20 cellular contexts compared by ENCODE assay signal in the genomic region with DNA sequence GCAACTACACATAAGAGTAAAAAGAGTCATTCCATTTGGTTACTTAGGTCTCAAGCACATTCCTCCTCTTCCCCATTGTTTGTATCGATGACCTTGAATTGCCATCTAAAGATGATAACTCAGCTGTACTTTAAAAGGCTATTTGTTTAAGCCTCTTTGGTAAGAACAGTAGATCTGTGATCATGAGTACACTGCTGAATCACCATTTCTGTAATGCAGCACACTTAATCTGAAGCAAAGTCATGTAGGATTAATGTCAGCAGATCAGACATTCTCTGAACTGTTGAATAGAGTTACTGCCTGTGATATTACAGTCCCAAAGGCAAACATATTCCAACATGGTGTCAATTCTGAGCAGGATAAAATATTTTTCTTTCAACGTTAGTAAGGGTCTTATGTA.
DNase-seq lines count a peak whose midpoint lies in the region; ATAC-seq, FAIRE-seq and TF ChIP-seq lines count a peak whose summit lies in the region.
"Had no signal": no experiment of that assay in that cellular context is flagged by ENCODE, and none has a peak within 500 bp of the region (broad histone marks: within the 10 kb centered on the region; RNA-seq: fewer than 3 reads in every experiment).

No MANE protein-coding gene starts in this region.

- H3K79me2 ChIP-seq in HepG2 (ENCODE audit: insufficient read depth, low read length) (no peaks in the 10 kb centered on the region), hepatocyte (no peaks in the 10 kb centered on the region)

- no peak overlapping the region for H3K4me2 ChIP-seq in HepG2 (ENCODE audit: low read depth, low read length)
- no peak overlapping the region for H3K4me2 ChIP-seq in hepatocyte
- H3K4me2 ChIP-seq: BLaER1 had no signal

- peak; percentile 2 for DNase-seq in HepG2 (ENCODE audit: low spot score)
- DNase-seq in right lobe of liver = no peak
- DNase-seq in hepatocyte (ENCODE audit: low spot score) = peak; percentile 5
- no peak for DNase-seq in A172 (ENCODE audit: low spot score)
- DNase-seq in activated CD4-positive, CD25-positive, alpha-beta regulatory T cell treated with anti-CD3 and anti-CD28 coated beads, Interleukin-2, amount 50 U/mL, for 72 hours = no peak
- DNase-seq: ACHN; BE2C; C1 segment of cervical spinal cord; CD4-positive, alpha-beta memory T cell; CD4-positive, CD25-positive, alpha-beta regulatory T cell; CD8-positive, alpha-beta memory T cell; COR-L47; DMS79 treated with DMSO at 0.1 percent for 48 hours; GF-D8 had no signal

- no peak for FAIRE-seq in HepG2 (lab: Jason Lieb, UNC)
- FAIRE-seq: A204.1, G401.6, GM12891, GM19239 had no signal

- TF ChIP-seq POLR2A in HepG2 (IDR thresholded peaks at IDR 0.05; ENCODE audit: insufficient read depth in 1 of 2, low read depth in 2 of 2, low read length in 2 of 2) = no peak
- no peak for TF ChIP-seq POLR2A in right lobe of liver (IDR thresholded peaks at IDR 0.05)

- no peak for TF ChIP-seq CTCF in HepG2 (CRISPR knock-in tag; IDR thresholded peaks at IDR 0.05)
- no peak for TF ChIP-seq CTCF in right lobe of liver (IDR thresholded peaks at IDR 0.05)
- TF ChIP-seq CTCF in hepatocyte (IDR thresholded peaks at IDR 0.05; ENCODE audit: poor library complexity) = no peak

- H3K9me3 ChIP-seq in HepG2 (ENCODE audit: low read length) (no peaks in the 10 kb centered on the region), right lobe of liver (no peaks in the 10 kb centered on the region), hepatocyte (ENCODE audit: low read depth) (no peaks in the 10 kb centered on the region)
- H3K9me3 ChIP-seq: BE2C, BLaER1 had no signal

- intact Hi-C loops in HepG2 (cut with micrococcal nuclease; ENCODE audit: unreplicated experiment) = no loop called here
- intact Hi-C loops in right lobe of liver (cut with DNase I) = no loop called here

- TF ChIP-seq RAD21 in HepG2 (CRISPR knock-in tag; IDR thresholded peaks at IDR 0.05) = no peak

- POLR2A ChIA-PET in HepG2 (lab: Yijun Ruan, JAX) = no interaction called here

- in situ Hi-C loops in HepG2 (cut with HindIII; ENCODE audit: extremely low pct_ligation_motif_present, low pct_unique_long_range_greater_than_20kb) = no loop called here

- no peak overlapping the region for H3K4me3 ChIP-seq in HepG2 (replicated peaks in 1 of 3; ENCODE audit: insufficient read depth in 1 of 3, low read depth in 2 of 3, low read length in 3 of 3)
- H3K4me3 ChIP-seq in right lobe of liver = no peak overlapping the region
- H3K4me3 ChIP-seq in hepatocyte = no peak overlapping the region
- H3K4me3 ChIP-seq: BLaER1 had no signal

- H3K27me3 ChIP-seq in HepG2 (ENCODE audit: control insufficient read depth in 1 of 2, insufficient read depth in 2 of 2, low read length in 2 of 2) (no peaks in the 10 kb centered on the region), right lobe of liver (no peaks in the 10 kb centered on the region), hepatocyte (no peaks in the 10 kb centered on the region)
- H3K27me3 ChIP-seq: BE2C, BLaER1 had no signal

- ATAC-seq in HepG2 (no peak), right lobe of liver (no peak)

- no peaks in the 10 kb centered on the region for H3K4me1 ChIP-seq in HepG2 (ENCODE audit: insufficient read depth, low read length)
- no peaks in the 10 kb centered on the region for H3K4me1 ChIP-seq in right lobe of liver
- no peaks in the 10 kb centered on the region for H3K4me1 ChIP-seq in hepatocyte (ENCODE audit: insufficient read depth)
- H3K4me1 ChIP-seq: BE2C, BLaER1 had no signal

- H3K36me3 ChIP-seq in HepG2 (replicated peaks in 1 of 2; ENCODE audit: control insufficient read depth in 1 of 2, insufficient read depth in 2 of 2, low read length in 2 of 2) (no peaks in the 10 kb centered on the region), right lobe of liver (no peaks in the 10 kb centered on the region), hepatocyte (replicated peaks; ENCODE audit: insufficient read depth, low read depth) (no peaks in the 10 kb centered on the region)
- H3K36me3 ChIP-seq: BE2C, BLaER1 had no signal

- H3K9ac ChIP-seq in HepG2 (ENCODE audit: insufficient read depth, low read depth, low read length) = no peak overlapping the region
- H3K9ac ChIP-seq: BLaER1 had no signal

- TF ChIP-seq EP300 in HepG2 (IDR thresholded peaks at IDR 0.05; ENCODE audit: low read depth in 2 of 2, low read length in 2 of 2) (no peak), HepG2 (CRISPR knock-in tag; IDR thresholded peaks at IDR 0.05; ENCODE audit: borderline replicate concordance) (no peak)

- WGBS in HepG2 (ENCODE audit: low lambda C conversion rate) = 0% methylated on average over 2 of the region's 2 CpGs
- 71% methylated on average over 2 of the region's 2 CpGs for WGBS in right lobe of liver (ENCODE audit: insufficient coverage, low coverage, low lambda C conversion rate, missing lambda C conversion rate)
- WGBS in hepatocyte (ENCODE audit: low lambda C conversion rate, missing lambda C conversion rate) = 52% methylated on average over 2 of the region's 2 CpGs

- H2AFZ ChIP-seq in HepG2 (ENCODE audit: low read length) (no peak overlapping the region), hepatocyte (no peak overlapping the region)

- H3K27ac ChIP-seq in HepG2 (ENCODE audit: extremely low read length, insufficient read depth, low read length) (no peak overlapping the region), right lobe of liver (no peak overlapping the region), hepatocyte (peak overlapping the region; percentile 47)
- H3K27ac ChIP-seq: 22Rv1, BLaER1 had no signal

- BruUV-seq in HepG2 (replicated peaks; lab: Mats Ljungman, UMichigan) = no TSS peak

- no peaks in the 10 kb centered on the region for H4K20me1 ChIP-seq in HepG2 (ENCODE audit: insufficient read depth, low read length)
- H4K20me1 ChIP-seq in hepatocyte (ENCODE audit: insufficient read depth, poor library complexity, severe bottlenecking) = no peaks in the 10 kb centered on the region
- H4K20me1 ChIP-seq: BLaER1 had no signal

- no peaks in the 10 kb centered on the region for H3K9me2 ChIP-seq in hepatocyte (replicated peaks; ENCODE audit: insufficient read depth)

- CTCF ChIA-PET in HepG2 (lab: Yijun Ruan, JAX; ENCODE audit: low intra/inter-chr PET ratio, low total read pairs) = no interaction called here

TF ChIP-seq in HepG2, 621 proteins besides CTCF, POLR2A, EP300 and RAD21:
- no peak for TF ChIP-seq ZIK1 (CRISPR knock-in tag; IDR thresholded peaks at IDR 0.05; ENCODE audit: borderline replicate concordance, low read depth)

Comparison
In these comparisons a context has a peak if more than half of its experiments do, and no peak if none do; other contexts are left out.
1. DNase-seq: peak in HepG2 (single experiment) and hepatocyte (single experiment); none in right lobe of liver (0 of 3), A172 (single experiment) and activated CD4-positive, CD25-positive, alpha-beta regulatory T cell treated with anti-CD3 and anti-CD28 coated beads, Interleukin-2, amount 50 U/mL, for 72 hours (single experiment).